1 cellular context compared by ENCODE assay signal in genomic region chr2:113202305-113203216, GRCh38.
TF ChIP-seq lines count a peak whose summit lies in the region.

No MANE protein-coding gene starts in this region.

TF ChIP-seq in HepG2, 621 proteins besides CTCF, POLR2A, EP300 and RAD21 (continued from another document):
- TF ChIP-seq ZNF75D (CRISPR knock-in tag; IDR thresholded peaks at IDR 0.05; ENCODE audit: borderline replicate concordance), result no peak
- no peak for TF ChIP-seq TAF1 (CRISPR knock-in tag; IDR thresholded peaks at IDR 0.05)
- no peak for TF ChIP-seq ZNF678 (CRISPR knock-in tag; IDR thresholded peaks at IDR 0.05)
- no peak for TF ChIP-seq JARID2 (CRISPR knock-in tag; IDR thresholded peaks at IDR 0.05; ENCODE audit: insufficient replicate concordance)
- no peak for TF ChIP-seq ZNF710 (CRISPR knock-in tag; IDR thresholded peaks at IDR 0.05; ENCODE audit: borderline replicate concordance)
- no peak for TF ChIP-seq MAZ (IDR thresholded peaks at IDR 0.05; ENCODE audit: borderline replicate concordance, low read depth, low read length)
- no peak for TF ChIP-seq MAZ (CRISPR knock-in tag; IDR thresholded peaks at IDR 0.05; ENCODE audit: low read depth)
- TF ChIP-seq ZNF737 (CRISPR knock-in tag; IDR thresholded peaks at IDR 0.05; ENCODE audit: borderline replicate concordance), result no peak
- TF ChIP-seq ZC3H13 (CRISPR knock-in tag; IDR thresholded peaks at IDR 0.05), result peak; percentile 79; the same call in 1 of the 2 replicates
- TF ChIP-seq AHR (CRISPR knock-in tag; IDR thresholded peaks at IDR 0.05), result no peak
- 0 out of 2 replicates have a peak, but pooled peaks have one; percentile 27 for TF ChIP-seq ZNF280B (CRISPR knock-in tag; IDR thresholded peaks at IDR 0.05; ENCODE audit: borderline replicate concordance)
- TF ChIP-seq TOPORS (CRISPR knock-in tag; IDR thresholded peaks at IDR 0.05), result no peak
- no peak for TF ChIP-seq EHMT2 (IDR thresholded peaks at IDR 0.05; ENCODE audit: borderline replicate concordance, low read depth, low read length)
- TF ChIP-seq ZNF629 (CRISPR knock-in tag; conservative IDR thresholded peaks at IDR 0.05), result no peak
- TF ChIP-seq ZNF768 (CRISPR knock-in tag; IDR thresholded peaks at IDR 0.05), result peak; percentile 96
- TF ChIP-seq ZBTB34 (CRISPR knock-in tag; IDR thresholded peaks at IDR 0.05), result no peak
- TF ChIP-seq HNRNPH1 (optimal IDR thresholded peaks at IDR 0.05; ENCODE audit: low read depth, low read length), result no peak
